Comparison of ENCODE assay signal across 8 cellular contexts in genomic region chr12:108854055-108854452, GRCh38. TPM values are rescaled to one million over a fixed set of nuclear protein-coding genes. Genes with fewer than 3 reads are reported as not detected.
DNase-seq lines count a peak whose midpoint lies in the region; ATAC-seq and TF ChIP-seq lines count a peak whose summit lies in the region.

No MANE protein-coding gene starts in this region.

- H2AFZ ChIP-seq in Karpas-422 (ENCODE audit: low read length): no peak overlapping the region

- H3K4me3 Mint-ChIP-seq in Caco-2 (ENCODE audit: unreplicated experiment): no peak overlapping the region

- POLR2A ChIA-PET in Caco-2 (lab: Charles Lee): no interaction called here

- peak overlapping the region; percentile 97 for H3K9ac ChIP-seq in skeletal muscle satellite cell (ENCODE audit: low read depth, low read length)
- no peak overlapping the region for H3K9ac ChIP-seq in Karpas-422 (ENCODE audit: low read length)

- DNase-seq in GM12864 (ENCODE audit: low read depth) (no peak), SJSA1 (ENCODE audit: low read depth in 1 of 2, low spot score in 2 of 2) (peak in 1 of 2 experiments; percentile 64), fibroblast of the aortic adventitia (ENCODE audit: low read depth) (peak; percentile 99), Karpas-422 (no peak), Caco-2 (no peak)

- H4K20me1 ChIP-seq in Karpas-422 (ENCODE audit: insufficient read depth, low read depth, low read length): no peaks in the 10 kb centered on the region

- ATAC-seq in GM21390 (IDR thresholded peaks at IDR 0.05; ENCODE audit: unreplicated experiment) (no peak), GM21529 (IDR thresholded peaks at IDR 0.05; ENCODE audit: unreplicated experiment) (no peak)

- H3K4me2 ChIP-seq in skeletal muscle satellite cell (ENCODE audit: low read length) (peak overlapping the region; percentile 86), Karpas-422 (ENCODE audit: low read depth, low read length, poor library complexity, severe bottlenecking) (no peak overlapping the region)

- no peak overlapping the region for H3K4me3 ChIP-seq in GM12864 (ENCODE audit: low read depth, low read length)
- H3K4me3 ChIP-seq in SJSA1: no peak overlapping the region
- peak overlapping the region; percentile 35 for H3K4me3 ChIP-seq in fibroblast of the aortic adventitia (ENCODE audit: low read depth, low read length)
- peak overlapping the region; percentile 23 for H3K4me3 ChIP-seq in skeletal muscle satellite cell (ENCODE audit: low read length)
- no peak overlapping the region for H3K4me3 ChIP-seq in Karpas-422 (ENCODE audit: low read length)
- H3K4me3 ChIP-seq in Caco-2 (ENCODE audit: low read depth, low read length): no peak overlapping the region

- no peaks in the 10 kb centered on the region for H3K9me3 Mint-ChIP-seq in Caco-2 (ENCODE audit: unreplicated experiment)

- peak; percentile 37 for TF ChIP-seq CTCF in GM12864 (IDR thresholded peaks at IDR 0.05; ENCODE audit: low read depth, low read length, missing control alignments)
- TF ChIP-seq CTCF in fibroblast of the aortic adventitia (IDR thresholded peaks at IDR 0.05; ENCODE audit: insufficient read depth, low read length): peak; percentile 34
- no peak for TF ChIP-seq CTCF in Caco-2 (IDR thresholded peaks at IDR 0.05; ENCODE audit: insufficient read depth in 1 of 2, low read depth in 1 of 2, low read length in 1 of 2, severe bottlenecking in 1 of 2, unreplicated experiment in 1 of 2)

- H3K27ac ChIP-seq in SJSA1: peak overlapping the region; percentile 99
- no peak overlapping the region for H3K27ac ChIP-seq in Karpas-422 (ENCODE audit: low read length)

- H3K4me1 Mint-ChIP-seq in Caco-2 (ENCODE audit: low read depth, unreplicated experiment): peaks cover 24% of the 10 kb centered on the region

- H3K9me2 ChIP-seq in Karpas-422 (replicated peaks; ENCODE audit: insufficient read depth, low read length): no peaks in the 10 kb centered on the region

- H3K79me2 ChIP-seq in Karpas-422 (ENCODE audit: low read length): peaks cover 38% of the 10 kb centered on the region

- no peak overlapping the region for H3K27ac Mint-ChIP-seq in Caco-2 (ENCODE audit: unreplicated experiment)

- H3K36me3 ChIP-seq in SJSA1 (peaks cover 55% of the 10 kb centered on the region), skeletal muscle satellite cell (ENCODE audit: insufficient read depth, low read length) (peaks cover 37% of the 10 kb centered on the region), Karpas-422 (ENCODE audit: insufficient read depth, low read length) (peaks cover 5% of the 10 kb centered on the region; the same call in 1 of the 2 replicates), Caco-2 (ENCODE audit: control insufficient read depth, insufficient read depth, low read length) (no peaks in the 10 kb centered on the region)

- peaks cover 69% of the 10 kb centered on the region for H3K4me1 ChIP-seq in SJSA1 (replicated peaks)
- peaks cover 67% of the 10 kb centered on the region for H3K4me1 ChIP-seq in skeletal muscle satellite cell (ENCODE audit: control insufficient read depth, insufficient read depth, low read length)
- peaks cover 30% of the 10 kb centered on the region for H3K4me1 ChIP-seq in Karpas-422 (ENCODE audit: low read length)
- H3K4me1 ChIP-seq in Caco-2: peaks cover 10% of the 10 kb centered on the region

- H3K36me3 Mint-ChIP-seq in Caco-2 (ENCODE audit: insufficient read depth, unreplicated experiment): peaks cover 52% of the 10 kb centered on the region

- BruUV-seq in Caco-2 (replicated peaks; lab: Mats Ljungman, UMichigan): no TSS peak

- no peaks in the 10 kb centered on the region for H3K27me3 Mint-ChIP-seq in Caco-2 (ENCODE audit: insufficient read depth, unreplicated experiment)

- H3K27me3 ChIP-seq in SJSA1 (replicated peaks) (no peaks in the 10 kb centered on the region), skeletal muscle satellite cell (ENCODE audit: control insufficient read depth, insufficient read depth, low read length) (no peaks in the 10 kb centered on the region), Karpas-422 (ENCODE audit: low read length) (no peaks in the 10 kb centered on the region), Caco-2 (replicated peaks; ENCODE audit: control insufficient read depth, insufficient read depth, low read length) (no peaks in the 10 kb centered on the region)

- CTCF ChIA-PET in Caco-2 (lab: Charles Lee): no interaction called here

- H3K9me3 ChIP-seq in SJSA1 (replicated peaks) (no peaks in the 10 kb centered on the region), skeletal muscle satellite cell (replicated peaks; ENCODE audit: low read length) (peaks cover 2% of the 10 kb centered on the region), Karpas-422 (ENCODE audit: low read length) (peaks cover 5% of the 10 kb centered on the region; the same call in 1 of the 2 replicates), Caco-2 (no peaks in the 10 kb centered on the region)

- intact Hi-C loops in Caco-2 (cut with micrococcal nuclease; ENCODE audit: unreplicated experiment): no loop called here

RNA-seq across cellular contexts. Expression of gene SSH1, which starts 3.3 kb away (rescaled TPM):
- 7.1 and 16.3 TPM in 2 replicates for total RNA-seq in SJSA1 (2014; rRNA removed; shearing (Covaris generic))
- total RNA-seq in fibroblast of the aortic adventitia (ENCODE audit: low replicate concordance): 8.7 and 31.6 TPM in 2 replicates
- 9.1 and 12.2 TPM in 2 replicates for total RNA-seq in skeletal muscle satellite cell (2012; rRNA removed)
- 7.9 and 9.5 TPM in 2 replicates for total RNA-seq in Karpas-422 (2014; rRNA removed; shearing (Covaris generic); ENCODE audit: low replicate concordance)
- 26.0 and 27.7 TPM in 2 replicates for total RNA-seq in Caco-2 (2022)

RNA-seq across cellular contexts. Expression of gene DAO, which starts 25.8 kb away (rescaled TPM):
- total RNA-seq in SJSA1 (2014; rRNA removed; shearing (Covaris generic)): not detected in 2 replicates
- total RNA-seq in fibroblast of the aortic adventitia (ENCODE audit: low replicate concordance): not detected in 2 replicates
- total RNA-seq in skeletal muscle satellite cell (2012; rRNA removed): not detected in 2 replicates
- not detected in 2 replicates for total RNA-seq in Karpas-422 (2014; rRNA removed; shearing (Covaris generic); ENCODE audit: low replicate concordance)
- not detected in 2 replicates for total RNA-seq in Caco-2 (2022)

Comparison
In these comparisons a context has a peak if more than half of its experiments do, and no peak if none do; other contexts are left out.
1. H3K4me3 ChIP-seq: peak in fibroblast of the aortic adventitia (single experiment) and skeletal muscle satellite cell (single experiment); none in GM12864 (single experiment), SJSA1 (single experiment), Karpas-422 (single experiment) and Caco-2 (single experiment).
2. CTCF ChIP-seq: peak in GM12864 (single experiment) and fibroblast of the aortic adventitia (single experiment); none in Caco-2 (0 of 2).